ENCODE assay signal across 20 cellular contexts in the genomic region with DNA sequence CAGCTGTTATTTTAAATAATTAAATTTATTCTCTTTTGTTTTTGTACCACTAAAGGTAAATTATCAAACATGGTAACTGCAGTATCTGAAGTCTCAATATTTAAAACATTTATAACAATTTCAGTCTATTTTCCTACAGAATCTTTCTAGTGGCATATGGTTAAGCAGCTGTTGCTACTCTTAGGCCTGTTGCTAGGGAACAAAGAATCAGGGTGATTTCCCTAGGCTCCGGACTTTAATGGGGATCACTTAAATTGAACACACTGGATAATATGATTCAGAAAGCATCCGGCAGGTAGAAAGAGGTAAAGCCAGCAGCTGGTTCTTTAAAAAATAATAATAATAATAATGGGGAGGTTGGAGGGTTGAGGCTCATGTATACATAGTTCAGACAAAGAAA. TPM values are rescaled to one million over a fixed set of nuclear protein-coding genes. Genes with fewer than 3 reads are reported as not detected.
DNase-seq lines count a peak whose midpoint lies in the region; ATAC-seq and TF ChIP-seq lines count a peak whose summit lies in the region.
"Had no signal": no experiment of that assay in that cellular context is flagged by ENCODE, and none has a peak within 500 bp of the region (broad histone marks: within the 10 kb centered on the region; RNA-seq: fewer than 3 reads in every experiment).

No MANE protein-coding gene starts in this region.

- H3K36me3 Mint-ChIP-seq in glutamatergic neuron (ENCODE audit: unreplicated experiment) = no peaks in the 10 kb centered on the region

- H3K27me3 Mint-ChIP-seq in glutamatergic neuron (ENCODE audit: unreplicated experiment) = peaks cover 3% of the 10 kb centered on the region
- H3K27me3 Mint-ChIP-seq: activated naive CD8-positive, alpha-beta T cell treated with anti-CD3 and anti-CD28 coated beads, Interleukin-2, amount 10 ng/mL, durations not matched to agents 7 days and 5 days had no signal

- peak overlapping the region; percentile 95 for H3K27ac Mint-ChIP-seq in glutamatergic neuron (ENCODE audit: unreplicated experiment)
- H3K27ac Mint-ChIP-seq: activated naive CD8-positive, alpha-beta T cell treated with anti-CD3 and anti-CD28 coated beads, Interleukin-2, amount 10 ng/mL, durations not matched to agents 7 days and 5 days had no signal

- peak; percentile 57 for DNase-seq in LHCN-M2 (ENCODE audit: low read depth)
- DNase-seq in NCI-H524 (lab: John Stamatoyannopoulos, UW) = peak; percentile 57 to 77
- no peak for DNase-seq in glutamatergic neuron
- DNase-seq in activated naive CD4-positive, alpha-beta T cell treated with anti-CD3 and anti-CD28 coated beads, Interleukin-2, amount 50 U/mL, for 16 hours = no peak
- DNase-seq in pons (ENCODE audit: low spot score) = no peak
- DNase-seq in stimulated activated naive CD8-positive, alpha-beta T cell treated with anti-CD3 and anti-CD28 coated beads, Interleukin-15, Interleukin-2, amounts not matched to agents 100 U/mL and 50 U/mL, for 24 hours = no peak
- no peak for DNase-seq in cerebellar nuclear complex (lab: John Stamatoyannopoulos, UW)
- DNase-seq: activated CD4-positive, alpha-beta T cell treated with anti-CD3 and anti-CD28 coated beads, Interleukin-2, amount 50 U/mL, for 48 hours; activated naive CD8-positive, alpha-beta T cell treated with anti-CD3 and anti-CD28 coated beads, Interleukin-2, amount 10 ng/mL, durations not matched to agents 7 days and 5 days; activated T-cell treated with anti-CD3 and anti-CD28 coated beads, Interleukin-2, amount 50 U/mL, for 4 hours; effector CD4-positive, alpha-beta T cell; kidney; midbrain; NCI-H510A treated with DMSO at 0.1 percent for 48 hours; right cardiac atrium; stimulated activated CD4-positive, alpha-beta T cell treated with anti-CD3 and anti-CD28 coated beads, Interleukin-1b, Interleukin-23, amount 100 ng/mL, for 48 hours; substantia nigra; SW 1271 had no signal

- no peaks in the 10 kb centered on the region for H3K9me3 Mint-ChIP-seq in glutamatergic neuron (ENCODE audit: unreplicated experiment)
- H3K9me3 Mint-ChIP-seq: activated naive CD8-positive, alpha-beta T cell treated with anti-CD3 and anti-CD28 coated beads, Interleukin-2, amount 10 ng/mL, durations not matched to agents 7 days and 5 days; activated T-cell treated with anti-CD3 and anti-CD28 coated beads, Interleukin-2, amount 50 U/mL, for 4 hours had no signal

- ATAC-seq in GM18502 (IDR thresholded peaks at IDR 0.05; ENCODE audit: poor library complexity, unreplicated experiment) = peak; percentile 38
- no peak for ATAC-seq in stimulated activated naive CD8-positive, alpha-beta T cell treated with anti-CD3 and anti-CD28 coated beads, Interleukin-15, Interleukin-2, amounts not matched to agents 100 U/mL and 50 U/mL, for 24 hours
- ATAC-seq: activated T-cell treated with anti-CD3 and anti-CD28 coated beads, Interleukin-2, amount 50 U/mL, for 4 hours; HCT116; right cardiac atrium had no signal

- TF ChIP-seq CTCF in glutamatergic neuron (IDR thresholded peaks at IDR 0.05; ENCODE audit: partially characterized antibody, unreplicated experiment) = no peak

- H3K4me1 Mint-ChIP-seq in glutamatergic neuron (ENCODE audit: low read depth, unreplicated experiment) = peaks cover 28% of the 10 kb centered on the region
- H3K4me1 Mint-ChIP-seq: activated naive CD8-positive, alpha-beta T cell treated with anti-CD3 and anti-CD28 coated beads, Interleukin-2, amount 10 ng/mL, durations not matched to agents 7 days and 5 days had no signal

- H3K4me3 Mint-ChIP-seq in glutamatergic neuron (ENCODE audit: unreplicated experiment) = peak overlapping the region; percentile 61
- H3K4me3 Mint-ChIP-seq: activated naive CD8-positive, alpha-beta T cell treated with anti-CD3 and anti-CD28 coated beads, Interleukin-2, amount 10 ng/mL, durations not matched to agents 7 days and 5 days; activated T-cell treated with anti-CD3 and anti-CD28 coated beads, Interleukin-2, amount 50 U/mL, for 4 hours had no signal

RNA-seq across cellular contexts. Expression of gene FBXO8, which starts 17.6 kb away (rescaled TPM):
- total RNA-seq in LHCN-M2 (2014; rRNA removed) (17.5 and 22.8 TPM in 2 replicates), glutamatergic neuron (ENCODE audit: unreplicated experiment) (23.1 TPM)
- polyA plus RNA-seq in LHCN-M2 (2012) = 11.3 TPM

RNA-seq across cellular contexts. Expression of gene CEP44, which starts 17.8 kb away (rescaled TPM):
- 22.7 and 27.3 TPM in 2 replicates for total RNA-seq in LHCN-M2 (2014; rRNA removed)
- 2.1 TPM for polyA plus RNA-seq in LHCN-M2 (2012)
- total RNA-seq in glutamatergic neuron (ENCODE audit: unreplicated experiment) = 29.0 TPM

Comparison
In these comparisons a context has a peak if more than half of its experiments do, and no peak if none do; other contexts are left out.
1. DNase-seq: peak in LHCN-M2 (single experiment) and NCI-H524 (2 of 2); none in glutamatergic neuron (single experiment), activated naive CD4-positive, alpha-beta T cell treated with anti-CD3 and anti-CD28 coated beads, Interleukin-2, amount 50 U/mL, for 16 hours (single experiment), pons (single experiment), stimulated activated naive CD8-positive, alpha-beta T cell treated with anti-CD3 and anti-CD28 coated beads, Interleukin-15, Interleukin-2, amounts not matched to agents 100 U/mL and 50 U/mL, for 24 hours (single experiment) and cerebellar nuclear complex (0 of 2).